26 cellular contexts compared by ENCODE assay signal in genomic region chr1:9260086-9260766, GRCh38. TPM values are rescaled to one million over a fixed set of nuclear protein-coding genes. Genes with fewer than 3 reads are reported as not detected.
DNase-seq lines count a peak whose midpoint lies in the region; ATAC-seq and TF ChIP-seq lines count a peak whose summit lies in the region.
"Had no signal": no experiment of that assay in that cellular context is flagged by ENCODE, and none has a peak within 500 bp of the region (broad histone marks: within the 10 kb centered on the region; RNA-seq: fewer than 3 reads in every experiment).

No MANE protein-coding gene starts in this region.

- no peak overlapping the region for H3K4me3 Mint-ChIP-seq in CD4-positive, CD25-positive, alpha-beta regulatory T cell
- no peak overlapping the region for H3K4me3 Mint-ChIP-seq in neural crest cell
- H3K4me3 Mint-ChIP-seq in activated T-cell treated with anti-CD3 and anti-CD28 coated beads, Interleukin-2, amount 50 U/mL, for 72 hours = no peak overlapping the region
- H3K4me3 Mint-ChIP-seq: activated CD4-positive, alpha-beta T cell treated with anti-CD3 and anti-CD28 coated beads, Interleukin-2, amount 10 ng/mL, durations not matched to agents 7 days and 5 days; activated CD8-positive, alpha-beta memory T cell treated with anti-CD3 and anti-CD28 coated beads, Interleukin-2, amount 10 ng/mL, durations not matched to agents 7 days and 5 days; activated naive CD8-positive, alpha-beta T cell treated with anti-CD3 and anti-CD28 coated beads, Interleukin-2, amount 10 ng/mL, durations not matched to agents 7 days and 5 days; CD4-positive, alpha-beta T cell; mesothelial cell of epicardium; stimulated activated effector memory CD8-positive, alpha-beta T cell treated with anti-CD3 and anti-CD28 coated beads, Interleukin-12 subunit alpha, Interleukin-12 subunit beta, amount 100 ng/mL, for 72 hours had no signal

- H3K36me3 ChIP-seq in CD4-positive, CD25-positive, alpha-beta regulatory T cell (ENCODE audit: control insufficient read depth, insufficient read depth, low read length) = peaks cover 20% of the 10 kb centered on the region
- H3K36me3 ChIP-seq in hepatocyte (replicated peaks; ENCODE audit: insufficient read depth, low read depth) = no peaks in the 10 kb centered on the region

- peak overlapping the region; percentile 5 to 72 (median 23) for H3K27ac Mint-ChIP-seq in CD4-positive, CD25-positive, alpha-beta regulatory T cell
- H3K27ac Mint-ChIP-seq in neural crest cell (ENCODE audit: unreplicated experiment) = peak overlapping the region; percentile 89
- H3K27ac Mint-ChIP-seq in activated T-cell treated with anti-CD3 and anti-CD28 coated beads, Interleukin-2, amount 50 U/mL, for 72 hours = no peak overlapping the region
- H3K27ac Mint-ChIP-seq: activated CD4-positive, alpha-beta T cell treated with anti-CD3 and anti-CD28 coated beads, Interleukin-2, amount 10 ng/mL, durations not matched to agents 7 days and 5 days; activated naive CD8-positive, alpha-beta T cell treated with anti-CD3 and anti-CD28 coated beads, Interleukin-2, amount 10 ng/mL, durations not matched to agents 7 days and 5 days; activated T-helper 2 cell treated with anti-CD3 and anti-CD28 coated beads, Interferon-gamma antibody, Interleukin-2, Interleukin-4, amounts not matched to agents 10 μg/mL and 5 μg/mL and 100 μg/mL, durations not matched to agents 14 hours and 24 hours and 36 hours; CD4-positive, alpha-beta T cell; stimulated activated effector memory CD8-positive, alpha-beta T cell treated with anti-CD3 and anti-CD28 coated beads, Interleukin-12 subunit alpha, Interleukin-12 subunit beta, amount 100 ng/mL, for 72 hours had no signal

- peaks cover 16% of the 10 kb centered on the region for H4K20me1 ChIP-seq in hepatocyte (ENCODE audit: insufficient read depth, poor library complexity, severe bottlenecking)

- no peaks in the 10 kb centered on the region for H3K27me3 ChIP-seq in CD4-positive, CD25-positive, alpha-beta regulatory T cell (ENCODE audit: control insufficient read depth, insufficient read depth, low read length)
- H3K27me3 ChIP-seq in HL-60 (ENCODE audit: insufficient read depth, poor library complexity, severe bottlenecking) (no peaks in the 10 kb centered on the region), hepatocyte (no peaks in the 10 kb centered on the region)
- H3K27me3 ChIP-seq: body of pancreas, suprapubic skin had no signal

- H3K27me3 Mint-ChIP-seq in CD4-positive, CD25-positive, alpha-beta regulatory T cell = no peaks in the 10 kb centered on the region
- no peaks in the 10 kb centered on the region for H3K27me3 Mint-ChIP-seq in neural crest cell (ENCODE audit: low read depth)
- no peaks in the 10 kb centered on the region for H3K27me3 Mint-ChIP-seq in activated T-cell treated with anti-CD3 and anti-CD28 coated beads, Interleukin-2, amount 50 U/mL, for 72 hours (ENCODE audit: low read depth)
- H3K27me3 Mint-ChIP-seq: activated CD4-positive, alpha-beta T cell treated with anti-CD3 and anti-CD28 coated beads, Interleukin-2, amount 10 ng/mL, durations not matched to agents 7 days and 5 days; activated CD8-positive, alpha-beta memory T cell treated with anti-CD3 and anti-CD28 coated beads, Interleukin-2, amount 10 ng/mL, durations not matched to agents 7 days and 5 days; activated naive CD8-positive, alpha-beta T cell treated with anti-CD3 and anti-CD28 coated beads, Interleukin-2, amount 10 ng/mL, durations not matched to agents 7 days and 5 days; CD4-positive, alpha-beta T cell had no signal

- H3K9me2 ChIP-seq in hepatocyte (replicated peaks; ENCODE audit: insufficient read depth) = no peaks in the 10 kb centered on the region

- no peak overlapping the region for H3K4me3 ChIP-seq in CD4-positive, CD25-positive, alpha-beta regulatory T cell (ENCODE audit: low read depth, low read length)
- H3K4me3 ChIP-seq in HL-60 (replicated peaks; ENCODE audit: insufficient read depth, low read length) = no peak overlapping the region
- no peak overlapping the region for H3K4me3 ChIP-seq in hepatocyte
- H3K4me3 ChIP-seq: body of pancreas, psoas muscle, suprapubic skin had no signal

- no peak overlapping the region for H2AFZ ChIP-seq in hepatocyte

- no peak for ATAC-seq in CD4-positive, CD25-positive, alpha-beta regulatory T cell (ENCODE audit: low read depth in 2 of 2)
- no peak for ATAC-seq in HG03039 (IDR thresholded peaks at IDR 0.05; ENCODE audit: unreplicated experiment)
- ATAC-seq in activated T-cell treated with anti-CD3 and anti-CD28 coated beads, Interleukin-2, amount 50 U/mL, for 72 hours (replicated peaks in 1 of 2) = no peak
- ATAC-seq: activated CD8-positive, alpha-beta memory T cell treated with anti-CD3 and anti-CD28 coated beads, Interleukin-2, amount 10 ng/mL, durations not matched to agents 7 days and 5 days; body of pancreas; HCT116; left lobe of liver; Panc1; psoas muscle; stimulated activated effector memory CD8-positive, alpha-beta T cell treated with anti-CD3 and anti-CD28 coated beads, Interleukin-12 subunit alpha, Interleukin-12 subunit beta, amount 100 ng/mL, for 72 hours had no signal

- H3K9me3 Mint-ChIP-seq in CD4-positive, CD25-positive, alpha-beta regulatory T cell = peaks cover 0 to 1% (median 0%) of the 10 kb centered on the region in 7 donors
- H3K9me3 Mint-ChIP-seq in neural crest cell = peaks cover 20% of the 10 kb centered on the region
- peaks cover 15 to 19% of the 10 kb centered on the region in 2 donors for H3K9me3 Mint-ChIP-seq in activated T-cell treated with anti-CD3 and anti-CD28 coated beads, Interleukin-2, amount 50 U/mL, for 72 hours
- H3K9me3 Mint-ChIP-seq: CD4-positive, alpha-beta T cell; stimulated activated effector memory CD8-positive, alpha-beta T cell treated with anti-CD3 and anti-CD28 coated beads, Interleukin-12 subunit alpha, Interleukin-12 subunit beta, amount 100 ng/mL, for 72 hours had no signal

- H3K27ac ChIP-seq in CD4-positive, CD25-positive, alpha-beta regulatory T cell (ENCODE audit: insufficient read depth, low read length, poor library complexity, severe bottlenecking) = no peak overlapping the region
- H3K27ac ChIP-seq in HL-60 (replicated peaks) (peak overlapping the region; percentile 21), hepatocyte (no peak overlapping the region)
- H3K27ac ChIP-seq: body of pancreas, psoas muscle, suprapubic skin had no signal

- no peak overlapping the region for H3K4me2 ChIP-seq in hepatocyte

- DNase-seq in CD4-positive, CD25-positive, alpha-beta regulatory T cell = no peak
- DNase-seq in HL-60 (ENCODE audit: low read depth in 1 of 2, low spot score in 1 of 2) = no peak
- DNase-seq in dermis blood vessel endothelial cell = peak; percentile 33
- DNase-seq in neural crest cell (ENCODE audit: low read depth, low spot score) = no peak
- DNase-seq in cortex of kidney (lab: John Stamatoyannopoulos, UW) = no peak
- DNase-seq in activated T-cell treated with anti-CD3 and anti-CD28 coated beads, Interleukin-2, amount 50 U/mL, for 72 hours = no peak
- DNase-seq in hepatocyte (ENCODE audit: low spot score) = no peak
- DNase-seq: activated CD4-positive, alpha-beta T cell treated with anti-CD3 and anti-CD28 coated beads, Interleukin-2, amount 10 ng/mL, durations not matched to agents 7 days and 5 days; activated CD8-positive, alpha-beta memory T cell treated with anti-CD3 and anti-CD28 coated beads, Interleukin-2, amount 10 ng/mL, durations not matched to agents 7 days and 5 days; activated naive CD8-positive, alpha-beta T cell treated with anti-CD3 and anti-CD28 coated beads, Interleukin-2, amount 10 ng/mL, durations not matched to agents 7 days and 5 days; body of pancreas; CD4-positive, alpha-beta T cell; DMS 273 treated with DMSO at 0.1 percent for 48 hours; NCI-H1436; NCI-H2107; NCI-H510A; stimulated activated CD4-positive, alpha-beta T cell treated with anti-CD3 and anti-CD28 coated beads, Interleukin-2, amount 100 ng/mL, for 24 hours had no signal

- peaks cover 29% of the 10 kb centered on the region for H3K36me3 Mint-ChIP-seq in CD4-positive, CD25-positive, alpha-beta regulatory T cell
- H3K36me3 Mint-ChIP-seq in neural crest cell (ENCODE audit: low read depth) = peaks cover 27% of the 10 kb centered on the region
- peaks cover 19 to 20% of the 10 kb centered on the region in 2 donors for H3K36me3 Mint-ChIP-seq in activated T-cell treated with anti-CD3 and anti-CD28 coated beads, Interleukin-2, amount 50 U/mL, for 72 hours (ENCODE audit: insufficient read depth in 2 of 2)
- H3K36me3 Mint-ChIP-seq: stimulated activated effector memory CD8-positive, alpha-beta T cell treated with anti-CD3 and anti-CD28 coated beads, Interleukin-12 subunit alpha, Interleukin-12 subunit beta, amount 100 ng/mL, for 72 hours had no signal

- 97% methylated on average over 18 of the region's 18 CpGs for WGBS in hepatocyte (ENCODE audit: low lambda C conversion rate, missing lambda C conversion rate)

- H3K4me1 Mint-ChIP-seq in CD4-positive, CD25-positive, alpha-beta regulatory T cell = peaks cover 0 to 32% (median 20%) of the 10 kb centered on the region in 4 donors
- H3K4me1 Mint-ChIP-seq in neural crest cell = no peaks in the 10 kb centered on the region
- peaks cover 4% of the 10 kb centered on the region for H3K4me1 Mint-ChIP-seq in activated T-cell treated with anti-CD3 and anti-CD28 coated beads, Interleukin-2, amount 50 U/mL, for 72 hours (ENCODE audit: low read depth)
- H3K4me1 Mint-ChIP-seq: activated CD8-positive, alpha-beta memory T cell treated with anti-CD3 and anti-CD28 coated beads, Interleukin-2, amount 10 ng/mL, durations not matched to agents 7 days and 5 days; mesothelial cell of epicardium had no signal

- H3K9me3 ChIP-seq in CD4-positive, CD25-positive, alpha-beta regulatory T cell (ENCODE audit: control insufficient read depth in 2 of 2, low read length in 2 of 2) = no peaks in the 10 kb centered on the region
- H3K9me3 ChIP-seq in hepatocyte (ENCODE audit: low read depth) = no peaks in the 10 kb centered on the region
- H3K9me3 ChIP-seq: body of pancreas, psoas muscle, suprapubic skin had no signal

- peaks cover 50% of the 10 kb centered on the region for H3K79me2 ChIP-seq in hepatocyte

- H3K4me1 ChIP-seq in CD4-positive, CD25-positive, alpha-beta regulatory T cell (ENCODE audit: control insufficient read depth, insufficient read depth, low read length, poor library complexity, severe bottlenecking) = no peaks in the 10 kb centered on the region
- H3K4me1 ChIP-seq in hepatocyte (ENCODE audit: insufficient read depth) = no peaks in the 10 kb centered on the region
- H3K4me1 ChIP-seq: body of pancreas, suprapubic skin had no signal

- no peak for TF ChIP-seq CTCF in HL-60 (IDR thresholded peaks at IDR 0.05; ENCODE audit: insufficient read depth, low read length)
- no peak for TF ChIP-seq CTCF in neural crest cell (conservative IDR thresholded peaks at IDR 0.05)
- no peak for TF ChIP-seq CTCF in hepatocyte (IDR thresholded peaks at IDR 0.05; ENCODE audit: poor library complexity)

RNA-seq across cellular contexts. Expression of gene H6PD, which starts 25.7 kb away (rescaled TPM):
- 19.4 TPM for total RNA-seq in CD4-positive, CD25-positive, alpha-beta regulatory T cell
- polyA plus RNA-seq in CD4-positive, CD25-positive, alpha-beta regulatory T cell = 1 to 10 TPM; 7.8 to 10.0 (median 8.8) TPM
- total RNA-seq in dermis blood vessel endothelial cell (21.3 and 32.1 TPM in 2 replicates), neural crest cell (23.4 and 23.9 TPM in 2 replicates), hepatocyte (40.4 and 54.8 TPM in 2 replicates)
- 10 to 100 TPM; 20.2 to 21.0 TPM for total RNA-seq in activated T-cell treated with anti-CD3 and anti-CD28 coated beads, Interleukin-2, amount 50 U/mL, for 72 hours
- polyA plus RNA-seq in hepatocyte = 23.9 and 26.3 TPM in 2 replicates

RNA-seq across cellular contexts. Expression of gene SPSB1, which starts 32.5 kb away (rescaled TPM):
- total RNA-seq in CD4-positive, CD25-positive, alpha-beta regulatory T cell = 19.7 TPM
- polyA plus RNA-seq in CD4-positive, CD25-positive, alpha-beta regulatory T cell = 10 to 100 TPM in 3 of 4 donors, 1 to 10 TPM in 1; 7.0 to 12.3 (median 11.9) TPM
- 19.6 and 35.8 TPM in 2 replicates for total RNA-seq in dermis blood vessel endothelial cell
- total RNA-seq in neural crest cell = 1.3 and 1.8 TPM in 2 replicates
- total RNA-seq in activated T-cell treated with anti-CD3 and anti-CD28 coated beads, Interleukin-2, amount 50 U/mL, for 72 hours = 10 to 100 TPM; 12.2 to 15.6 TPM
- total RNA-seq in hepatocyte = 61.3 and 66.9 TPM in 2 replicates
- polyA plus RNA-seq in hepatocyte = 75.3 and 102 TPM in 2 replicates
